Comparison of ENCODE assay signal across 17 cellular contexts in the genomic region with DNA sequence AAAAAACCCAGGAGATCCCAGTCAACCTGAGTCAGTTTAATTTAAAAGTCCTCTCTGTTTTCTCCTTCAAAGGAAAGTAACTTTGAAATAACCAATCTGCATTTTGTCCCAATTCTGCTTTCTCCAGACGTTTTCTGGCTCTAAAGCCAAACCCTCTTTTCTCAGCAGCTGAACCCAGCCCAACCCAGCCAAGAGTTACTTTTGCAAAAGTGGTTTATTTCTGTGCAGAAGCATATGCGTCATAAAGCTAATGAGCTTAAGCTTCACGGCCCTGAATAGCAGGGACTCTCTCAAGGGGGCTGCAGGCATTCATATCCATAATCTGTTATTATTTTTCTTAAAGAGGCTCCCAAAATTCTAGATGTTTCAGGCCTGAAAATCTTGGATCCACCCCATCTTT.
DNase-seq lines count a peak whose midpoint lies in the region.
"Had no signal": no experiment of that assay in that cellular context is flagged by ENCODE, and none has a peak within 500 bp of the region (broad histone marks: within the 10 kb centered on the region; RNA-seq: fewer than 3 reads in every experiment).

No MANE protein-coding gene starts in this region.

- H3K9me3 ChIP-seq in Karpas-422 (ENCODE audit: low read length) = peaks cover 5% of the 10 kb centered on the region; the same call in 1 of the 2 replicates
- H3K9me3 ChIP-seq: A549, BE2C had no signal

- H3K4me2 ChIP-seq in Karpas-422 (ENCODE audit: low read depth, low read length, poor library complexity, severe bottlenecking) = peak overlapping the region; percentile 71
- H3K4me2 ChIP-seq: A549, BLaER1 had no signal

- peak overlapping the region; percentile 79 for H3K9ac ChIP-seq in Karpas-422 (ENCODE audit: low read length)
- H3K9ac ChIP-seq: BLaER1 had no signal

- H3K27ac ChIP-seq in Karpas-422 (ENCODE audit: low read length) = peak overlapping the region; percentile 98
- H3K27ac ChIP-seq: 22Rv1, A549, BLaER1 had no signal

- H3K9me2 ChIP-seq in Karpas-422 (replicated peaks; ENCODE audit: insufficient read depth, low read length) = no peaks in the 10 kb centered on the region

- peaks cover under 1% of the 10 kb centered on the region; the same call in 1 of the 2 replicates for H3K36me3 ChIP-seq in Karpas-422 (ENCODE audit: insufficient read depth, low read length)
- H3K36me3 ChIP-seq: BE2C, BLaER1 had no signal

- H3K79me2 ChIP-seq in Karpas-422 (ENCODE audit: low read length) = no peaks in the 10 kb centered on the region

- no peaks in the 10 kb centered on the region for H4K20me1 ChIP-seq in Karpas-422 (ENCODE audit: insufficient read depth, low read depth, low read length)
- H4K20me1 ChIP-seq: BLaER1 had no signal

- DNase-seq in NCI-H82 (lab: John Stamatoyannopoulos, UW) = peak; percentile 48
- no peak for DNase-seq in NCI-H82 treated with DMSO at 0.1 percent for 48 hours (lab: John Stamatoyannopoulos, UW; ENCODE audit: unreplicated experiment)
- peak; percentile 94 for DNase-seq in Karpas-422
- DNase-seq in activated CD4-positive, alpha-beta T cell treated with anti-CD3 and anti-CD28 coated beads for 48 hours = no peak
- DNase-seq in NCI-H1436 treated with DMSO at 0.1 percent for 48 hours (lab: John Stamatoyannopoulos, UW) = no peak
- DNase-seq: ACHN; BE2C; C1 segment of cervical spinal cord; CD4-positive, alpha-beta memory T cell; CD4-positive, CD25-positive, alpha-beta regulatory T cell; CD8-positive, alpha-beta memory T cell; COR-L47; DMS79 treated with DMSO at 0.1 percent for 48 hours; GF-D8 had no signal

- H3K4me1 ChIP-seq in Karpas-422 (ENCODE audit: low read length) = peaks cover 72% of the 10 kb centered on the region
- H3K4me1 ChIP-seq: A549, BE2C had no signal

- H2AFZ ChIP-seq in Karpas-422 (ENCODE audit: low read length) = no peak overlapping the region

- H3K4me3 ChIP-seq in Karpas-422 (ENCODE audit: low read length) = peak overlapping the region; percentile 61; the same call in 1 of the 2 replicates
- H3K4me3 ChIP-seq: A549, BLaER1 had no signal

- H3K27me3 ChIP-seq in Karpas-422 (ENCODE audit: low read length) = no peaks in the 10 kb centered on the region
- H3K27me3 ChIP-seq: BE2C, BLaER1 had no signal

Comparison
In these comparisons a context has a peak if more than half of its experiments do, and no peak if none do; other contexts are left out.
1. DNase-seq: peak in NCI-H82 (single experiment) and Karpas-422 (single experiment); none in NCI-H82 treated with DMSO at 0.1 percent for 48 hours (single experiment), activated CD4-positive, alpha-beta T cell treated with anti-CD3 and anti-CD28 coated beads for 48 hours (single experiment) and NCI-H1436 treated with DMSO at 0.1 percent for 48 hours (single experiment).